In the genomic region with DNA sequence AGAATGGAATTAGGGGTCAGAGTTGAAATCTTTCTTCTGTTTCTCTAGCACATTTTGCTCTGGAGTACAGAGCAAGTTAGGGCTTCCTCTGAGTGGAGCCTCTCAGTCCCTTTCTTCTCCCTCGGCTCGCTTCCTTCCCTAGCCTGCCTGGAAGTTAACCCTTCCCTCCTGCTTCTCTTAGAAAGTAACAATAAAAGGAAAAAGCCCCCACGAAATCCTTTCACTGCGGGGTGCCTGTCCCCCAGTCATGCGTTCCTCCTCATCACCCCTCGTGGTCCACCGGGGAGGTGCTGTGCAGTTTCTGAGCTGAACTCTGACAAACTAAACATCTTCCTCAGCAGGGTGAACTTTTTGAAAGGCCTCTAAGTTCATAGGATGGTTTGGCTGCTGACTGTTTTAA, we compare ENCODE assay signal across 10 cellular contexts. TPM values are rescaled to one million over a fixed set of nuclear protein-coding genes. Genes with fewer than 3 reads are reported as not detected.
A peak's percentile ranks its signal among the peaks of the same experiment; 100 is the strongest.
DNase-seq lines count a peak whose midpoint lies in the region; ATAC-seq, FAIRE-seq and TF ChIP-seq lines count a peak whose summit lies in the region.
"Had no signal": no experiment of that assay in that cellular context is flagged by ENCODE, and none has a peak within 500 bp of the region (broad histone marks: within the 10 kb centered on the region; RNA-seq: fewer than 3 reads in every experiment).

No MANE protein-coding gene starts in this region.

- no peak overlapping the region for H4K91ac ChIP-seq in neuronal stem cell (ENCODE audit: low read depth, low read length, poor library complexity)

- ATAC-seq in CD4-positive, alpha-beta T cell (ENCODE audit: poor library complexity), result no peak
- no peak for ATAC-seq in HG02981 (IDR thresholded peaks at IDR 0.05; ENCODE audit: unreplicated experiment)

- peaks cover 12% of the 10 kb centered on the region for H3K79me1 ChIP-seq in neuronal stem cell (ENCODE audit: low read depth, low read length)

- no peak overlapping the region for H3K4ac ChIP-seq in neuronal stem cell (ENCODE audit: low read length)

- no peak overlapping the region for H3K27ac ChIP-seq in CD4-positive, alpha-beta T cell (ENCODE audit: low read depth, low read length)
- H3K27ac ChIP-seq in ectodermal cell (ENCODE audit: insufficient read depth, low read depth, low read length, poor library complexity, severe bottlenecking) (peak overlapping the region; percentile 94), neuronal stem cell (replicated peaks; ENCODE audit: low read length) (peak overlapping the region; percentile 93), Karpas-422 (ENCODE audit: low read length) (no peak overlapping the region)

- H2BK5ac ChIP-seq in neuronal stem cell (ENCODE audit: low read length), result peak overlapping the region; percentile 40

- no peak overlapping the region for H2BK12ac ChIP-seq in neuronal stem cell (ENCODE audit: low read length)

- no peak overlapping the region for H2AFZ ChIP-seq in neuronal stem cell (ENCODE audit: low read length)
- H2AFZ ChIP-seq in Karpas-422 (ENCODE audit: low read length), result no peak overlapping the region

- FAIRE-seq in H54 (lab: Jason Lieb, UNC), result no peak
- FAIRE-seq: islet of Langerhans had no signal

- no peak overlapping the region for H4K8ac ChIP-seq in neuronal stem cell (ENCODE audit: low read depth, low read length)

- no peak for TF ChIP-seq CTCF in CD4-positive, alpha-beta T cell (IDR thresholded peaks at IDR 0.05)

- no peaks in the 10 kb centered on the region for H3K9me3 Mint-ChIP-seq in CD4-positive, alpha-beta T cell

- H3K27me3 Mint-ChIP-seq in CD4-positive, alpha-beta T cell, result peaks cover 77% of the 10 kb centered on the region

- CTCF ChIA-PET in CD4-positive, alpha-beta T cell (lab: Charles Lee), result no interaction called here

- no peak for TF ChIP-seq POLR2A in H54 (IDR thresholded peaks at IDR 0.05; ENCODE audit: low read depth, low read length)

- no peaks in the 10 kb centered on the region for H3K79me2 ChIP-seq in Karpas-422 (ENCODE audit: low read length)

- H3K9ac ChIP-seq in neuronal stem cell (ENCODE audit: low read depth, low read length, poor library complexity) (no peak overlapping the region), Karpas-422 (ENCODE audit: low read length) (no peak overlapping the region)

- H2BK120ac ChIP-seq in neuronal stem cell (ENCODE audit: low read depth, low read length), result no peak overlapping the region

- DNase-seq in CD4-positive, alpha-beta T cell, result no peak
- DNase-seq in MG63 (no peak), neuronal stem cell (ENCODE audit: low spot score) (peak; percentile 47), Karpas-422 (no peak), H54 (ENCODE audit: insufficient read length, low spot score) (no peak), cortex of kidney (lab: John Stamatoyannopoulos, UW) (no peak)
- DNase-seq: NCI-H510A treated with DMSO at 0.1 percent for 48 hours had no signal

- H3K18ac ChIP-seq in neuronal stem cell (ENCODE audit: low read length), result peak overlapping the region; percentile 81

- H3K4me1 Mint-ChIP-seq in CD4-positive, alpha-beta T cell (ENCODE audit: low read depth), result peaks cover 32% of the 10 kb centered on the region

- peak overlapping the region; percentile 90 for H3K4me2 ChIP-seq in neuronal stem cell (ENCODE audit: insufficient read depth, low read length, poor library complexity, severe bottlenecking)
- H3K4me2 ChIP-seq in Karpas-422 (ENCODE audit: low read depth, low read length, poor library complexity, severe bottlenecking), result no peak overlapping the region

- no peak overlapping the region for H3K14ac ChIP-seq in neuronal stem cell (ENCODE audit: low read length)

- H4K20me1 ChIP-seq in Karpas-422 (ENCODE audit: insufficient read depth, low read depth, low read length), result no peaks in the 10 kb centered on the region

- no peak overlapping the region for H2BK15ac ChIP-seq in neuronal stem cell (ENCODE audit: low read length)

- no peaks in the 10 kb centered on the region for H3K36me3 Mint-ChIP-seq in CD4-positive, alpha-beta T cell (ENCODE audit: low read depth)

- H3K36me3 ChIP-seq in MG63 (no peaks in the 10 kb centered on the region), ectodermal cell (ENCODE audit: control insufficient read depth, insufficient read depth, low read length) (peaks cover 10% of the 10 kb centered on the region), neuronal stem cell (replicated peaks in 1 of 2; ENCODE audit: control insufficient read depth in 2 of 2, insufficient read depth in 2 of 2, low read length in 2 of 2) (peaks cover 4 to 29% of the 10 kb centered on the region in 2 donors), Karpas-422 (ENCODE audit: insufficient read depth, low read length) (no peaks in the 10 kb centered on the region)

- intact Hi-C loops in CD4-positive, alpha-beta T cell (cut with DNase I, micrococcal nuclease), result no loop called here

- peaks cover 24% of the 10 kb centered on the region for H3K4me1 ChIP-seq in ectodermal cell (ENCODE audit: control insufficient read depth, insufficient read depth, low read length)
- peaks cover 15 to 18% of the 10 kb centered on the region in 2 donors for H3K4me1 ChIP-seq in neuronal stem cell (ENCODE audit: control insufficient read depth in 2 of 2, insufficient read depth in 1 of 2, low read depth in 1 of 2, low read length in 2 of 2)
- peaks cover 6% of the 10 kb centered on the region for H3K4me1 ChIP-seq in Karpas-422 (ENCODE audit: low read length)

- H2AK5ac ChIP-seq in neuronal stem cell (ENCODE audit: low read depth, low read length), result no peak overlapping the region

- H3K27me3 ChIP-seq in CD4-positive, alpha-beta T cell (ENCODE audit: control insufficient read depth, insufficient read depth, low read length), result peaks cover 53% of the 10 kb centered on the region
- H3K27me3 ChIP-seq in MG63 (no peaks in the 10 kb centered on the region), ectodermal cell (ENCODE audit: control insufficient read depth, insufficient read depth, low read length, poor library complexity, severe bottlenecking) (no peaks in the 10 kb centered on the region), neuronal stem cell (ENCODE audit: control insufficient read depth in 3 of 3, insufficient read depth in 3 of 3, low read depth in 1 of 3, low read length in 3 of 3) (no peaks in the 10 kb centered on the region), Karpas-422 (ENCODE audit: low read length) (no peaks in the 10 kb centered on the region)

- H3K9me3 ChIP-seq in CD4-positive, alpha-beta T cell (ENCODE audit: control insufficient read depth, low read length), result no peaks in the 10 kb centered on the region
- H3K9me3 ChIP-seq in MG63 (no peaks in the 10 kb centered on the region), ectodermal cell (ENCODE audit: control insufficient read depth, low read length) (no peaks in the 10 kb centered on the region), neuronal stem cell (replicated peaks in 1 of 2; ENCODE audit: control insufficient read depth in 2 of 2, insufficient read depth in 1 of 2, low read depth in 1 of 2, low read length in 2 of 2) (no peaks in the 10 kb centered on the region), Karpas-422 (ENCODE audit: low read length) (no peaks in the 10 kb centered on the region)

- H3K4me3 ChIP-seq in MG63 (peak overlapping the region; percentile 16; the same call in 1 of the 2 replicates), ectodermal cell (ENCODE audit: insufficient read depth, low read depth, low read length) (peak overlapping the region; percentile 86), neuronal stem cell (ENCODE audit: low read length in 2 of 2) (peak overlapping the region; percentile 75 to 82), Karpas-422 (ENCODE audit: low read length) (no peak overlapping the region)

- POLR2A ChIA-PET in CD4-positive, alpha-beta T cell (lab: Charles Lee), result no interaction called here

- 0% methylated on average over 7 of the region's 7 CpGs for WGBS in ectodermal cell, 2 experiments
- WGBS in neuronal stem cell (ENCODE audit: extremely low coverage in 2 of 2, insufficient read length in 2 of 2, insufficient replicate concordance in 1 of 2), 2 donors, result no CpG with 5 or more reads among the region's 7 CpGs

- H3K4me3 Mint-ChIP-seq in CD4-positive, alpha-beta T cell, result peak overlapping the region; percentile 70

- no peak overlapping the region for H3K23ac ChIP-seq in neuronal stem cell (ENCODE audit: low read depth, low read length, poor library complexity)

- no peaks in the 10 kb centered on the region for H3K9me2 ChIP-seq in Karpas-422 (replicated peaks; ENCODE audit: insufficient read depth, low read length)

- no peak overlapping the region for H3K27ac Mint-ChIP-seq in CD4-positive, alpha-beta T cell

RNA-seq across cellular contexts. Expression of a gene that starts 2.0 kb away (rescaled TPM):
- not detected for total RNA-seq in CD4-positive, alpha-beta T cell
- total RNA-seq in MG63 (2014; rRNA removed; shearing (Covaris generic); ENCODE audit: low replicate concordance), result 191 and 249 TPM in 2 replicates
- 981 TPM for polyA plus RNA-seq in ectodermal cell (2013, experiment 1 of 4)
- polyA plus RNA-seq in ectodermal cell (2013, experiment 2 of 4), result 842 TPM
- 728 TPM for polyA plus RNA-seq in ectodermal cell (2013, experiment 3 of 4)
- 791 TPM for polyA plus RNA-seq in ectodermal cell (2013, experiment 4 of 4)
- polyA plus RNA-seq in neuronal stem cell (2013, experiment 1 of 2), result 479 TPM
- polyA plus RNA-seq in neuronal stem cell (2013, experiment 2 of 2), result 466 TPM
- not detected in 2 replicates for total RNA-seq in Karpas-422 (2014; rRNA removed; shearing (Covaris generic); ENCODE audit: low replicate concordance)

Comparison
In these comparisons a context has a peak if more than half of its experiments do, and no peak if none do; other contexts are left out.
1. H3K27ac ChIP-seq: peak in ectodermal cell (single experiment) and neuronal stem cell (single experiment); none in CD4-positive, alpha-beta T cell (single experiment) and Karpas-422 (single experiment).
2. RNA of a gene that starts 2.0 kb away (total RNA-seq): 191 to 249 TPM in MG63; not detected in CD4-positive, alpha-beta T cell and not detected in Karpas-422; every median in the first group is over 100 times any median in the second.